Comparison of ENCODE assay signal across 34 cellular contexts in the genomic region with DNA sequence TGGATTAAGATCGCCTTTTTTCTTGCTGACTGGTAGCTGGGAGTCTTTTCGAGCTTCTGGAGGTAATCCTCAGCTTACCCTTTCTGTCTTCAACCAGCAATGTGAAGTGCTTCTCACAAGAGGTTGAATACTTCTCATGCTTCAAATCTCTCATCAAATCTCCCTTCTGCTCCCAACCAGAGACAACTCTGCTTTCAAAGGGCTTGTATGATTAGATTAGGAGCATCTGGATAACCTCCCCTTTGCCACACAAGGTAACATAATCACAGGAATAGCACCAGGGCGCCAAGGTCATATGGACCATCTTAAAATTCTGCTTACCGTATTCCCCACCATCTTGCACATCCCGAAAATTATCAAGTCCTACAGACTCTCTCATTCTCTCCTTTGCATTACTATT.
"Had no signal": no experiment of that assay in that cellular context is flagged by ENCODE, and none has a peak within 500 bp of the region (broad histone marks: within the 10 kb centered on the region; RNA-seq: fewer than 3 reads in every experiment).

No MANE protein-coding gene starts in this region.

- DNase-seq: Karpas-422, Kasumi-1, MG63, MM.1S, MV-4-11, NCI-H1048, NCI-H1092, NCI-H1092 treated with DMSO at 0.1 percent for 48 hours, NCI-H1105, NCI-H1105 treated with DMSO at 0.1 percent for 48 hours, NCI-H1417, NCI-H1417 treated with DMSO at 0.1 percent for 48 hours, NCI-H1436, NCI-H1436 treated with DMSO at 0.1 percent for 48 hours, NCI-H146, NCI-H1694, NCI-H1694 treated with DMSO at 0.1 percent for 48 hours, NCI-H187, NCI-H187 treated with DMSO at 0.1 percent for 48 hours, NCI-H1930, NCI-H2029, NCI-H2029 treated with DMSO at 0.1 percent for 48 hours, NCI-H2081, NCI-H2081 treated with DMSO at 0.1 percent for 48 hours, NCI-H2107, NCI-H2171, NCI-H2171 treated with DMSO at 0.1 percent for 48 hours, NCI-H2227 treated with DMSO at 0.1 percent for 48 hours, NCI-H226, NCI-H345, NCI-H446, NCI-H446 treated with DMSO at 0.1 percent for 48 hours, NCI-H510A had no signal

- H3K27ac ChIP-seq: KMS-11 had no signal

- H3K9ac ChIP-seq: KMS-11 had no signal

- H3K4me3 ChIP-seq: MG63 had no signal

- H3K9me3 ChIP-seq: MG63 had no signal

- H3K36me3 ChIP-seq: MG63 had no signal

- H3K27me3 ChIP-seq: MG63 had no signal

- H3K4me2 ChIP-seq: KMS-11 had no signal
